20 cellular contexts compared by ENCODE assay signal in genomic region chr5:1197876-1198666, GRCh38. TPM values are rescaled to one million over a fixed set of nuclear protein-coding genes. Genes with fewer than 3 reads are reported as not detected.
DNase-seq lines count a peak whose midpoint lies in the region; ATAC-seq, FAIRE-seq and TF ChIP-seq lines count a peak whose summit lies in the region.
"Had no signal": no experiment of that assay in that cellular context is flagged by ENCODE, and none has a peak within 500 bp of the region (broad histone marks: within the 10 kb centered on the region; RNA-seq: fewer than 3 reads in every experiment).

No MANE protein-coding gene starts in this region.

- H3K4me1 ChIP-seq in lower lobe of right lung: no peaks in the 10 kb centered on the region

- FAIRE-seq in GM18507 (lab: Jason Lieb, UNC) (peak; percentile 31), bronchial epithelial cell (lab: Jason Lieb, UNC) (peak; percentile 73)
- FAIRE-seq: D721Med had no signal

- H3K4me1 Mint-ChIP-seq in activated naive CD8-positive, alpha-beta T cell treated with anti-CD3 and anti-CD28 coated beads, Interleukin-2, amount 10 ng/mL, durations not matched to agents 7 days and 5 days: no peaks in the 10 kb centered on the region
- H3K4me1 Mint-ChIP-seq in activated naive CD8-positive, alpha-beta T cell treated with anti-CD3 and anti-CD28 coated beads for 36 hours: no peaks in the 10 kb centered on the region
- H3K4me1 Mint-ChIP-seq: CD14-positive monocyte, GM23338 had no signal

- H3K4me3 Mint-ChIP-seq in activated naive CD8-positive, alpha-beta T cell treated with anti-CD3 and anti-CD28 coated beads, Interleukin-2, amount 10 ng/mL, durations not matched to agents 7 days and 5 days: no peak overlapping the region
- H3K4me3 Mint-ChIP-seq in activated naive CD8-positive, alpha-beta T cell treated with anti-CD3 and anti-CD28 coated beads for 36 hours: no peak overlapping the region
- H3K4me3 Mint-ChIP-seq: CD14-positive monocyte; CD8-positive, alpha-beta T cell; GM23338 had no signal

- H3K36me3 ChIP-seq in bronchial epithelial cell (ENCODE audit: control insufficient read depth, insufficient read depth, low read length) (no peaks in the 10 kb centered on the region), lower lobe of right lung (no peaks in the 10 kb centered on the region)

- no peak overlapping the region for H3K27ac Mint-ChIP-seq in activated naive CD8-positive, alpha-beta T cell treated with anti-CD3 and anti-CD28 coated beads, Interleukin-2, amount 10 ng/mL, durations not matched to agents 7 days and 5 days
- H3K27ac Mint-ChIP-seq in activated naive CD8-positive, alpha-beta T cell treated with anti-CD3 and anti-CD28 coated beads for 36 hours: no peak overlapping the region
- H3K27ac Mint-ChIP-seq: CD14-positive monocyte; CD8-positive, alpha-beta T cell; GM23338 had no signal

- intact Hi-C loops in lower lobe of right lung (cut with DNase I): no loop called here

- no peaks in the 10 kb centered on the region for H3K27me3 Mint-ChIP-seq in activated naive CD8-positive, alpha-beta T cell treated with anti-CD3 and anti-CD28 coated beads, Interleukin-2, amount 10 ng/mL, durations not matched to agents 7 days and 5 days
- H3K27me3 Mint-ChIP-seq in activated naive CD8-positive, alpha-beta T cell treated with anti-CD3 and anti-CD28 coated beads for 36 hours: peaks cover 1% of the 10 kb centered on the region

- no peaks in the 10 kb centered on the region for H3K9me3 Mint-ChIP-seq in activated naive CD8-positive, alpha-beta T cell treated with anti-CD3 and anti-CD28 coated beads, Interleukin-2, amount 10 ng/mL, durations not matched to agents 7 days and 5 days
- H3K9me3 Mint-ChIP-seq in activated naive CD8-positive, alpha-beta T cell treated with anti-CD3 and anti-CD28 coated beads for 36 hours: no peaks in the 10 kb centered on the region
- H3K9me3 Mint-ChIP-seq: CD14-positive monocyte; CD8-positive, alpha-beta T cell; GM23338 had no signal

- H3K4me3 ChIP-seq in bronchial epithelial cell (ENCODE audit: low read depth, low read length): no peak overlapping the region
- H3K4me3 ChIP-seq in lower lobe of right lung: no peak overlapping the region
- H3K4me3 ChIP-seq: GM23338 had no signal

- no peak for TF ChIP-seq CTCF in bronchial epithelial cell (IDR thresholded peaks at IDR 0.05; ENCODE audit: insufficient read depth, low read length, severe bottlenecking)
- TF ChIP-seq CTCF in lower lobe of right lung (IDR thresholded peaks at IDR 0.05): no peak

- H3K27me3 ChIP-seq in bronchial epithelial cell (ENCODE audit: control insufficient read depth, insufficient read depth, low read length): no peaks in the 10 kb centered on the region
- H3K27me3 ChIP-seq in lower lobe of right lung (ENCODE audit: low read depth): peaks cover 21% of the 10 kb centered on the region

- no peak for ATAC-seq in activated naive CD8-positive, alpha-beta T cell treated with anti-CD3 and anti-CD28 coated beads, Interleukin-2, amount 10 ng/mL, durations not matched to agents 7 days and 5 days (ENCODE audit: low read depth)
- ATAC-seq in lower lobe of right lung: no peak
- no peak for ATAC-seq in left lobe of liver
- ATAC-seq in GM19324 (IDR thresholded peaks at IDR 0.05; ENCODE audit: low FRiP score, unreplicated experiment): no peak
- ATAC-seq: CD8-positive, alpha-beta T cell; GM23338 had no signal

- no peaks in the 10 kb centered on the region for H3K9me3 ChIP-seq in lower lobe of right lung

- H3K36me3 Mint-ChIP-seq in activated naive CD8-positive, alpha-beta T cell treated with anti-CD3 and anti-CD28 coated beads, Interleukin-2, amount 10 ng/mL, durations not matched to agents 7 days and 5 days: no peaks in the 10 kb centered on the region
- no peaks in the 10 kb centered on the region for H3K36me3 Mint-ChIP-seq in activated naive CD8-positive, alpha-beta T cell treated with anti-CD3 and anti-CD28 coated beads for 36 hours
- H3K36me3 Mint-ChIP-seq: CD14-positive monocyte; CD8-positive, alpha-beta T cell had no signal

- peak; percentile 23 for DNase-seq in activated naive CD8-positive, alpha-beta T cell treated with anti-CD3 and anti-CD28 coated beads, Interleukin-2, amount 10 ng/mL, durations not matched to agents 7 days and 5 days
- DNase-seq in activated naive CD8-positive, alpha-beta T cell treated with anti-CD3 and anti-CD28 coated beads for 36 hours: no peak
- DNase-seq in GM18507 (ENCODE audit: extremely low spot score, insufficient read length, low read depth) (no peak), bronchial epithelial cell (ENCODE audit: low read depth) (no peak), lower lobe of right lung (peak; percentile 20), left lobe of liver (ENCODE audit: low spot score) (no peak)
- DNase-seq in stimulated activated CD4-positive, alpha-beta T cell treated with anti-CD3 and anti-CD28 coated beads, Interleukin-4, amount 100 ng/mL, for 24 hours: no peak
- DNase-seq: CD8-positive, alpha-beta T cell; COR-L47; DMS153; DND-41; GDM1; H7; IMR-90 had no signal

- POLR2A ChIA-PET in activated naive CD8-positive, alpha-beta T cell treated with anti-CD3 and anti-CD28 coated beads, Interleukin-2, amount 10 ng/mL, durations not matched to agents 7 days and 5 days (lab: Charles Lee): no interaction called here

- H3K27ac ChIP-seq in lower lobe of right lung: no peak overlapping the region
- H3K27ac ChIP-seq: 22Rv1 had no signal

RNA-seq across cellular contexts. Expression of gene SLC6A19, which starts 3.3 kb away (rescaled TPM):
- total RNA-seq in activated naive CD8-positive, alpha-beta T cell treated with anti-CD3 and anti-CD28 coated beads, Interleukin-2, amount 10 ng/mL, durations not matched to agents 7 days and 5 days: not detected
- total RNA-seq in activated naive CD8-positive, alpha-beta T cell treated with anti-CD3 and anti-CD28 coated beads for 36 hours: not detected
- total RNA-seq in bronchial epithelial cell (not detected in 2 replicates), lower lobe of right lung (not detected), left lobe of liver (0.73 TPM)
- total RNA-seq: A673; CD8-positive, alpha-beta T cell; GM23338; IMR-90 had no signal

RNA-seq across cellular contexts. Expression of gene SLC6A18, which starts 27.1 kb away (rescaled TPM):
- total RNA-seq in activated naive CD8-positive, alpha-beta T cell treated with anti-CD3 and anti-CD28 coated beads, Interleukin-2, amount 10 ng/mL, durations not matched to agents 7 days and 5 days: not detected
- not detected for total RNA-seq in activated naive CD8-positive, alpha-beta T cell treated with anti-CD3 and anti-CD28 coated beads for 36 hours
- total RNA-seq in bronchial epithelial cell (not detected in 2 replicates), lower lobe of right lung (not detected), left lobe of liver (not detected)
- total RNA-seq: A673; CD8-positive, alpha-beta T cell; GM23338; H7; IMR-90 had no signal

Comparison
In these comparisons a context has a peak if more than half of its experiments do, and no peak if none do; other contexts are left out.
1. DNase-seq: peak in activated naive CD8-positive, alpha-beta T cell treated with anti-CD3 and anti-CD28 coated beads, Interleukin-2, amount 10 ng/mL, durations not matched to agents 7 days and 5 days (single experiment) and lower lobe of right lung (single experiment); none in activated naive CD8-positive, alpha-beta T cell treated with anti-CD3 and anti-CD28 coated beads for 36 hours (single experiment), GM18507 (single experiment), bronchial epithelial cell (single experiment), stimulated activated CD4-positive, alpha-beta T cell treated with anti-CD3 and anti-CD28 coated beads, Interleukin-4, amount 100 ng/mL, for 24 hours (single experiment) and left lobe of liver (single experiment).